ENCODE assay signal across 13 cellular contexts in the genomic region with DNA sequence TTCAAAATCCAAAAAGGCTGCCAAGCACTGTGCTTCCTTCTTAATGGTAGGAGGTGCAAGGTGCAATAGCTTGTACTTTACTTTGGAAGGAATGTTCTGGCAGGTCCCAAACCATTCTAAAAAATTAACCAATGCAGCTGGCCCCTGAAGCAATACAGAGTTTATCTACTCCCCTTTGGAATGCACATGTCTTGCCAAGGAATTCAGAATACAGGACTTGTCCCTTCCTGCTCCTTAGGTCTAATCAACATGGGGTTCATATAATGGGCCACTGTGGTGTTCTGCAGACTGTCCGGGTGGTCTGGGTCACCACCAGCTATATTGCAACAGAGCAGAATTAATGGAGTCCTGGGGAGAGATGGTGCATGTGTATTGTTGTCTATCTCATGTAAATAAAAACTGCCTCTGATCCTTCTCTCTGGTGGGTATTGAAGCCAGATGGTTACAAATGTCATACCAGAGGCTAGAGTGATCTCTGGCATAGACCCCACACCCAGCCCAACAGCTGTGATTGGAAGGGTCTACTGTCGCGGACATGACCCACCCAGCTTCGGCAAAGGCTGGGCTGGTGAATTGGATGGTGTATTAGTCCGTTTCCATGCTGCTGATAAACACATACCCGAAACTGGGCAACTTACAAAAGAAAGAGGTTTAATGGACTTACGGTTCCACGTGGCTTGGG.
DNase-seq lines count a peak whose midpoint lies in the region; TF ChIP-seq lines count a peak whose summit lies in the region.
"Had no signal": no experiment of that assay in that cellular context is flagged by ENCODE, and none has a peak within 500 bp of the region (broad histone marks: within the 10 kb centered on the region; RNA-seq: fewer than 3 reads in every experiment).

No MANE protein-coding gene starts in this region.

- WGBS in spleen, 5 donors, result 87 to 95% (median 93%) methylated on average over 8 of the region's 8 CpGs

- no peak for TF ChIP-seq POLR2A in spleen (IDR thresholded peaks at IDR 0.05)

- TF ChIP-seq CTCF in spleen (IDR thresholded peaks at IDR 0.05 in 8 of 11, conservative IDR thresholded peaks at IDR 0.05 in 3 of 11), result no peak

- H3K4me3 ChIP-seq in ACC112 (ENCODE audit: low read depth, low read length), result no peak overlapping the region
- H3K4me3 ChIP-seq in spleen, result no peak overlapping the region
- H3K4me3 ChIP-seq: SK-N-MC had no signal

- H3K36me3 ChIP-seq in ACC112 (ENCODE audit: insufficient read depth, low read length), result no peaks in the 10 kb centered on the region
- H3K36me3 ChIP-seq in spleen, result no peaks in the 10 kb centered on the region

- no peaks in the 10 kb centered on the region for H3K79me2 ChIP-seq in ACC112 (ENCODE audit: control insufficient read depth, insufficient read depth, low read length, unreplicated experiment)

- no peak overlapping the region for H2AFZ ChIP-seq in ACC112 (ENCODE audit: low read length, unreplicated experiment)

- DNase-seq in NCI-H226 (peak; percentile 69), dermis blood vessel endothelial cell (peak; percentile 58), kidney tubule cell (ENCODE audit: low spot score) (peak; percentile 38), DMS153 (lab: John Stamatoyannopoulos, UW) (no peak), spleen (no peak), HT-29 (ENCODE audit: low spot score) (no peak), C1 segment of cervical spinal cord (lab: John Stamatoyannopoulos, UW) (no peak)
- DNase-seq: AML-193; anterior cingulate cortex; naive thymus-derived CD4-positive, alpha-beta T cell; NCI-H1436 had no signal

- H3K27me3 ChIP-seq in ACC112 (ENCODE audit: insufficient read depth, low read length) (no peaks in the 10 kb centered on the region), spleen (replicated peaks in 1 of 7) (peaks cover 0 to 12% (median 0%) of the 10 kb centered on the region in 7 donors)

- H3K27ac ChIP-seq in ACC112 (ENCODE audit: low read depth, low read length), result peak overlapping the region; percentile 40
- H3K27ac ChIP-seq in spleen, result no peak overlapping the region
- H3K27ac ChIP-seq: SK-N-MC had no signal

- intact Hi-C loops in spleen (cut with DNase I; ENCODE audit: low total_unique reads), result no loop called here

- no peaks in the 10 kb centered on the region for H3K9me3 ChIP-seq in spleen

- H3K4me1 ChIP-seq in ACC112 (ENCODE audit: control insufficient read depth, insufficient read depth, low read length, unreplicated experiment) (peaks cover 47% of the 10 kb centered on the region), spleen (peaks cover 0 to 15% (median 11%) of the 10 kb centered on the region in 6 donors)

Comparison
In these comparisons a context has a peak if more than half of its experiments do, and no peak if none do; other contexts are left out.
1. DNase-seq: peak in NCI-H226 (single experiment), dermis blood vessel endothelial cell (single experiment) and kidney tubule cell (single experiment); none in DMS153 (single experiment), spleen (single experiment), HT-29 (single experiment) and C1 segment of cervical spinal cord (0 of 14).